ENCODE assay signal across 12 cellular contexts in the genomic region with DNA sequence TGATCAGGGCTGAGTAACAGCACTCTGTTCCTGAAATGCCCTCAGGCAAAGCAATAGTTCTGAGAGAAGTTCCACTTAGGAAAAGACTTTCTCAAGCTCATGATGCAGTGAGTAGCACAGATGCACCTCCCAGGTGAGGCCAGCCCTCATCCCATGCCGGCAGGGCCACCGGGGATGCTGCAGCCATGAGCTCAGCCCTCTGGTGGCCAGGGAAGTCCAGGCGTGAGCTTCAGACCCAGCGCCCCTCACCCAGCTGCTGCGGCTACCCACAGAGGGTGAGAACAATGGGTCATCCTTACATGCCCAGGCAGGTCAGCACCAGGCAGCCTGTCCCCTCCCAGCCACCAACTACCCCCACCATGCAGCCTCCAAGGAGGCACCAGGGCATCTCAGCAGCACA. TPM values are rescaled to one million over a fixed set of nuclear protein-coding genes. Genes with fewer than 3 reads are reported as not detected.
DNase-seq lines count a peak whose midpoint lies in the region; ATAC-seq and TF ChIP-seq lines count a peak whose summit lies in the region.
"Had no signal": no experiment of that assay in that cellular context is flagged by ENCODE, and none has a peak within 500 bp of the region (broad histone marks: within the 10 kb centered on the region; RNA-seq: fewer than 3 reads in every experiment).

No MANE protein-coding gene starts in this region.

- no peak overlapping the region for H3K4me3 ChIP-seq in GM23338
- no peak overlapping the region for H3K4me3 ChIP-seq in sigmoid colon
- H3K4me3 ChIP-seq: BLaER1 treated with 17β-estradiol and CSF1 and Interleukin-3, amounts not matched to agents 10 nM and 100 nM had no signal

- H3K36me3 Mint-ChIP-seq in GM23338 (ENCODE audit: low read depth), result no peaks in the 10 kb centered on the region
- H3K36me3 Mint-ChIP-seq: memory B cell had no signal

- DNase-seq in 8988T (peak; percentile 52), GM23338 (ENCODE audit: low spot score) (peak; percentile 59), iPS-NIHi11 (ENCODE audit: low spot score) (peak; percentile 80), sigmoid colon (no peak), posterior vena cava (ENCODE audit: low spot score) (no peak), caudate nucleus (lab: John Stamatoyannopoulos, UW) (no peak)
- DNase-seq: activated naive CD4-positive, alpha-beta T cell treated with Interleukin-2 at 50 U/mL for 16 hours; MM.1S had no signal

- 66 to 76% methylated on average over 5 of the region's 5 CpGs for WGBS in sigmoid colon, 2 donors

- H3K4me1 ChIP-seq in GM23338 (ENCODE audit: insufficient read depth) (no peaks in the 10 kb centered on the region), sigmoid colon (peaks cover 0 to 16% (median 9%) of the 10 kb centered on the region in 4 donors)
- H3K4me1 ChIP-seq: BLaER1 treated with 17β-estradiol and CSF1 and Interleukin-3, amounts not matched to agents 10 nM and 100 nM had no signal

- H3K9me2 ChIP-seq in GM23338 (ENCODE audit: insufficient read depth), result peaks cover 19% of the 10 kb centered on the region; the same call in 1 of the 2 replicates

- TF ChIP-seq EP300 in sigmoid colon (IDR thresholded peaks at IDR 0.05), result no peak

- TF ChIP-seq POLR2A in sigmoid colon (IDR thresholded peaks at IDR 0.05), result no peak

- H3K27me3 ChIP-seq in GM23338 (ENCODE audit: insufficient read depth) (no peaks in the 10 kb centered on the region), sigmoid colon (no peaks in the 10 kb centered on the region)
- H3K27me3 ChIP-seq: BLaER1 treated with 17β-estradiol and CSF1 and Interleukin-3, amounts not matched to agents 10 nM and 100 nM had no signal

- H3K27ac Mint-ChIP-seq in GM23338, result no peak overlapping the region
- H3K27ac Mint-ChIP-seq: memory B cell had no signal

- H3K4me3 Mint-ChIP-seq in GM23338, result no peak overlapping the region
- H3K4me3 Mint-ChIP-seq: memory B cell had no signal

- H3K36me3 ChIP-seq in GM23338 (ENCODE audit: insufficient read depth) (no peaks in the 10 kb centered on the region), sigmoid colon (no peaks in the 10 kb centered on the region)
- H3K36me3 ChIP-seq: BLaER1 treated with 17β-estradiol and CSF1 and Interleukin-3, amounts not matched to agents 10 nM and 100 nM had no signal

- TF ChIP-seq CTCF in GM23338 (conservative IDR thresholded peaks at IDR 0.05; ENCODE audit: low read depth in 2 of 2) (peak; percentile 40 to 61), VCaP (conservative IDR thresholded peaks at IDR 0.05) (peak; percentile 43), sigmoid colon (IDR thresholded peaks at IDR 0.05) (no peak)

- ATAC-seq in GM23338, result peak; percentile 97
- ATAC-seq in HG02852 (IDR thresholded peaks at IDR 0.05; ENCODE audit: unreplicated experiment), result no peak

- H3K4me2 ChIP-seq in GM23338, result no peak overlapping the region
- H3K4me2 ChIP-seq: BLaER1 treated with 17β-estradiol and CSF1 and Interleukin-3, amounts not matched to agents 10 nM and 100 nM had no signal

- H3F3A ChIP-seq in GM23338 (replicated peaks; ENCODE audit: low read depth), result no peaks in the 10 kb centered on the region

- no peaks in the 10 kb centered on the region for H3K9me3 ChIP-seq in sigmoid colon
- H3K9me3 ChIP-seq: BLaER1 treated with 17β-estradiol and CSF1 and Interleukin-3, amounts not matched to agents 10 nM and 100 nM had no signal

- H3K27ac ChIP-seq in GM23338 (ENCODE audit: low read depth) (no peak overlapping the region), VCaP (no peak overlapping the region), sigmoid colon (no peak overlapping the region), caudate nucleus (ENCODE audit: low read depth, low read length) (no peak overlapping the region)
- H3K27ac ChIP-seq: BLaER1 treated with 17β-estradiol and CSF1 and Interleukin-3, amounts not matched to agents 10 nM and 100 nM had no signal

- no peaks in the 10 kb centered on the region for H3K79me2 ChIP-seq in GM23338 (replicated peaks; ENCODE audit: insufficient read depth)

- H4K20me1 ChIP-seq in GM23338 (replicated peaks; ENCODE audit: insufficient read depth), result no peaks in the 10 kb centered on the region
- H4K20me1 ChIP-seq: BLaER1 treated with 17β-estradiol and CSF1 and Interleukin-3, amounts not matched to agents 10 nM and 100 nM had no signal

- peaks cover 7% of the 10 kb centered on the region; the same call in 1 of the 3 replicates for H3K9me3 Mint-ChIP-seq in GM23338

- H3K4me1 Mint-ChIP-seq in GM23338, result no peaks in the 10 kb centered on the region
- H3K4me1 Mint-ChIP-seq: memory B cell had no signal

- H3K27me3 Mint-ChIP-seq in GM23338 (ENCODE audit: insufficient read depth, low read depth, poor library complexity), result no peaks in the 10 kb centered on the region

- H2AFZ ChIP-seq in GM23338, result peak overlapping the region; percentile 32; the same call in 1 of the 2 replicates

- intact Hi-C loops in sigmoid colon (cut with DNase I), result no loop called here
- intact Hi-C loops in posterior vena cava (cut with DNase I), result no loop called here

TF ChIP-seq in GM23338, 12 proteins besides CTCF, POLR2A, EP300 and RAD21 (continues in another document):
- TF ChIP-seq POLR2AphosphoS5 (IDR thresholded peaks at IDR 0.05; ENCODE audit: low read depth) (no peak), ETS1 (IDR thresholded peaks at IDR 0.05) (no peak), EZH2 (IDR thresholded peaks at IDR 0.05; ENCODE audit: low read depth, unreplicated experiment) (no peak), JUNB (IDR thresholded peaks at IDR 0.05; ENCODE audit: unreplicated experiment) (no peak), CREB1 (CRISPR knock-in tag; IDR thresholded peaks at IDR 0.05; ENCODE audit: low read depth) (no peak), ZNF114 (CRISPR knock-in tag; IDR thresholded peaks at IDR 0.05) (no peak), NANOG (IDR thresholded peaks at IDR 0.05; ENCODE audit: borderline replicate concordance) (no peak), EZH2phosphoT487 (IDR thresholded peaks at IDR 0.05; ENCODE audit: unreplicated experiment) (no peak), STAT1 (IDR thresholded peaks at IDR 0.05; ENCODE audit: unreplicated experiment) (no peak)
- TF ChIP-seq, protein P1, sequence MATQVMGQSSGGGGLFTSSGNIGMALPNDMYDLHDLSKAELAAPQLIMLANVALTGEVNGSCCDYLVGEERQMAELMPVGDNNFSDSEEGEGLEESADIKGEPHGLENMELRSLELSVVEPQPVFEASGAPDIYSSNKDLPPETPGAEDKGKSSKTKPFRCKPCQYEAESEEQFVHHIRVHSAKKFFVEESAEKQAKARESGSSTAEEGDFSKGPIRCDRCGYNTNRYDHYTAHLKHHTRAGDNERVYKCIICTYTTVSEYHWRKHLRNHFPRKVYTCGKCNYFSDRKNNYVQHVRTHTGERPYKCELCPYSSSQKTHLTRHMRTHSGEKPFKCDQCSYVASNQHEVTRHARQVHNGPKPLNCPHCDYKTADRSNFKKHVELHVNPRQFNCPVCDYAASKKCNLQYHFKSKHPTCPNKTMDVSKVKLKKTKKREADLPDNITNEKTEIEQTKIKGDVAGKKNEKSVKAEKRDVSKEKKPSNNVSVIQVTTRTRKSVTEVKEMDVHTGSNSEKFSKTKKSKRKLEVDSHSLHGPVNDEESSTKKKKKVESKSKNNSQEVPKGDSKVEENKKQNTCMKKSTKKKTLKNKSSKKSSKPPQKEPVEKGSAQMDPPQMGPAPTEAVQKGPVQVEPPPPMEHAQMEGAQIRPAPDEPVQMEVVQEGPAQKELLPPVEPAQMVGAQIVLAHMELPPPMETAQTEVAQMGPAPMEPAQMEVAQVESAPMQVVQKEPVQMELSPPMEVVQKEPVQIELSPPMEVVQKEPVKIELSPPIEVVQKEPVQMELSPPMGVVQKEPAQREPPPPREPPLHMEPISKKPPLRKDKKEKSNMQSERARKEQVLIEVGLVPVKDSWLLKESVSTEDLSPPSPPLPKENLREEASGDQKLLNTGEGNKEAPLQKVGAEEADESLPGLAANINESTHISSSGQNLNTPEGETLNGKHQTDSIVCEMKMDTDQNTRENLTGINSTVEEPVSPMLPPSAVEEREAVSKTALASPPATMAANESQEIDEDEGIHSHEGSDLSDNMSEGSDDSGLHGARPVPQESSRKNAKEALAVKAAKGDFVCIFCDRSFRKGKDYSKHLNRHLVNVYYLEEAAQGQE (IDR thresholded peaks at IDR 0.05; ENCODE audit: unreplicated experiment), result no peak

RNA-seq across cellular contexts. Expression of gene TTC32, which starts 50.7 kb away (rescaled TPM):
- total RNA-seq in GM23338 (2014; rRNA removed; shearing (Covaris generic)), result 4.6 and 4.9 TPM in 2 replicates
- polyA plus RNA-seq in GM23338 (2016; fragmentation: Nextera tagmentation; extraction: Ambion mirVana), result 17.0 and 22.8 TPM in 2 replicates
- total RNA-seq in sigmoid colon, result 10 to 100 TPM in 3 of 4 donors, 1 to 10 TPM in 1; 7.3 to 20.5 (median 12.8) TPM
- 10 to 100 TPM; 11.1 to 21.6 (median 16.2) TPM for polyA plus RNA-seq in sigmoid colon
- total RNA-seq in posterior vena cava, result 1 to 10 TPM; 7.4 to 9.4 TPM

Comparison
In these comparisons a context has a peak if more than half of its experiments do, and no peak if none do; other contexts are left out.
1. DNase-seq: peak in 8988T (single experiment), GM23338 (single experiment) and iPS-NIHi11 (single experiment); none in sigmoid colon (single experiment), posterior vena cava (single experiment) and caudate nucleus (0 of 61).
2. CTCF ChIP-seq: peak in GM23338 (2 of 2) and VCaP (single experiment); none in sigmoid colon (0 of 4).